In the genomic region with DNA sequence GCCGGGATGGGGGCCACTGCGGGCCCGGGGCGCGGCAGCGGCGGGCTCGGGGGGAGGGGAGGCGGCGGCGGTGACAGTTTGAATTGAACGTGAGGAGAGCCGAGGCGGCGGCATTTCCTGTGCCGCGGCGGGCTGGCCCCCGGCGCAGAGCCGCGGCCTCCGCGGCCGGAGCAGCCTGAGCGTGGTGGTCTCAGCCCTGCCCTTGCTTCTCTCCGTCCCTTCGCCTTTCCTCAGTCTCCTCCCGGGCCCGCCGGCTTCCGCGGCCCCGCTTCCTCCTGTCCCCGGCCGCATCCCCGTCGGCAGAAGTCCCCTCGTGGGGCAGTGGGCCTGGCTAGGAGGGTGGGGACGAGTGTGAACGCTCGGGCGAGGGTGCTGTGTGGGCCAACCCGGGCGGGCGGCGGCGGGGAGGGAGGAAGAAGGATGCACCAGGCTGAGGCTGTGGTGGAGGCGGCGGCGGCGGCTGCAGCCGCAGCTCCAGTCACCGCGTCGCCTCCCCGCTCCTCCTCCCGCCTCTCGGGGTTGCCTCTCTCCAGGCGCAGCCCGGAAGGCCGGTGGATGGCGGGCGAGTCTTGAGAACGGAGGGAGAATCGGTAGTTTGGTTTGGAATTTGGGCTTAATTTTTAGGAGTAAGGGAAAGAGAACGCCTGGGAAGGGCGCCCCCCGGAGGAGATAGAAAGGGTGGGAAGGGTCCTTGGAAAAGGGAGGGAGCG, we compare ENCODE assay signal across 8 cellular contexts. TPM values are rescaled to one million over a fixed set of nuclear protein-coding genes. Genes with fewer than 3 reads are reported as not detected.
DNase-seq lines count a peak whose midpoint lies in the region; ATAC-seq and TF ChIP-seq lines count a peak whose summit lies in the region.

No MANE protein-coding gene starts in this region.

- H2AK5ac ChIP-seq in mesenchymal stem cell (ENCODE audit: low read length, severe bottlenecking), result no peak overlapping the region

- peak overlapping the region; percentile 98 for H3K4me3 Mint-ChIP-seq in activated CD8-positive, alpha-beta T cell treated with anti-CD3 and anti-CD28 coated beads, Interleukin-2, amount 10 ng/mL, durations not matched to agents 7 days and 5 days

- peak overlapping the region; percentile 96 to 99 for H3K18ac ChIP-seq in mesenchymal stem cell (ENCODE audit: low read depth in 1 of 2, low read length in 2 of 2)

- H3K9ac ChIP-seq in mesenchymal stem cell (ENCODE audit: low read length), result peak overlapping the region; percentile 92

- POLR2A ChIA-PET in activated CD8-positive, alpha-beta T cell treated with anti-CD3 and anti-CD28 coated beads, Interleukin-2, amount 10 ng/mL, durations not matched to agents 7 days and 5 days (lab: Charles Lee), result interaction anchor here (0.7 to 5.8 kb wide), 20 partner anchors 8 to 485 kb away, joined by 3 to 132 read pairs (median 5); partner anchors contain the start of gene HERPUD2

- H3K4me2 ChIP-seq in mesenchymal stem cell (ENCODE audit: low read length, poor library complexity, severe bottlenecking), result peak overlapping the region; percentile 74

- peaks cover 6% of the 10 kb centered on the region for H3K4me1 ChIP-seq in mesenchymal stem cell (ENCODE audit: control insufficient read depth, insufficient read depth, low read depth, low read length)

- peak overlapping the region; percentile 20 to 99 for H3K23ac ChIP-seq in mesenchymal stem cell (ENCODE audit: low read length in 2 of 2)

- H2BK120ac ChIP-seq in mesenchymal stem cell (ENCODE audit: low read depth, low read length), result peak overlapping the region; percentile 94

- no peaks in the 10 kb centered on the region for H3K9me3 Mint-ChIP-seq in activated CD8-positive, alpha-beta T cell treated with anti-CD3 and anti-CD28 coated beads, Interleukin-2, amount 10 ng/mL, durations not matched to agents 7 days and 5 days (ENCODE audit: insufficient read depth)

- peak overlapping the region; percentile 99 for H3K27ac Mint-ChIP-seq in activated CD8-positive, alpha-beta T cell treated with anti-CD3 and anti-CD28 coated beads, Interleukin-2, amount 10 ng/mL, durations not matched to agents 7 days and 5 days

- 0% methylated on average over 38 of the region's 70 CpGs for WGBS in mesenchymal stem cell

- peak overlapping the region in 1 of 2 experiments; percentile 69 for H2BK12ac ChIP-seq in mesenchymal stem cell (ENCODE audit: low read length in 2 of 2)

- peak overlapping the region; percentile 95 for H2AFZ ChIP-seq in mesenchymal stem cell (ENCODE audit: low read depth, low read length)

- H3K14ac ChIP-seq in mesenchymal stem cell (ENCODE audit: low read length in 2 of 2), result peak overlapping the region; percentile 82 to 95

- H3K4me1 Mint-ChIP-seq in activated CD8-positive, alpha-beta T cell treated with anti-CD3 and anti-CD28 coated beads, Interleukin-2, amount 10 ng/mL, durations not matched to agents 7 days and 5 days (ENCODE audit: low read depth), result peaks cover 45% of the 10 kb centered on the region

- H3K27ac ChIP-seq in mesenchymal stem cell (ENCODE audit: low read length, poor library complexity, severe bottlenecking), result peak overlapping the region; percentile 88

- CTCF ChIA-PET in activated CD8-positive, alpha-beta T cell treated with anti-CD3 and anti-CD28 coated beads, Interleukin-2, amount 10 ng/mL, durations not matched to agents 7 days and 5 days (lab: Charles Lee), result interaction anchor here (0.7 to 2.7 kb wide), 18 partner anchors 10 to 164 kb away, joined by 3 to 15 read pairs (median 4); no protein-coding TSS in a partner anchor

- peak; percentile 39 for ATAC-seq in HG03432 (IDR thresholded peaks at IDR 0.05; ENCODE audit: unreplicated experiment)
- peak; percentile 49 for ATAC-seq in activated CD8-positive, alpha-beta T cell treated with anti-CD3 and anti-CD28 coated beads, Interleukin-2, amount 10 ng/mL, durations not matched to agents 7 days and 5 days

- H2BK15ac ChIP-seq in mesenchymal stem cell (ENCODE audit: low read depth, poor library complexity, severe bottlenecking), result peak overlapping the region; percentile 97

- peak; percentile 9 to 88 (median 73) for DNase-seq in C1 segment of cervical spinal cord (lab: John Stamatoyannopoulos, UW)
- peak; percentile 82 for DNase-seq in NCI-H82 (lab: John Stamatoyannopoulos, UW)
- peak; percentile 83 for DNase-seq in activated CD8-positive, alpha-beta T cell treated with anti-CD3 and anti-CD28 coated beads, Interleukin-2, amount 10 ng/mL, durations not matched to agents 7 days and 5 days
- peak; percentile 62 for DNase-seq in effector CD8-positive, alpha-beta T cell (lab: John Stamatoyannopoulos, UW)
- DNase-seq in mesenchymal stem cell, result peak; percentile 81
- DNase-seq in stimulated activated CD8-positive, alpha-beta memory T cell treated with anti-CD3 and anti-CD28 coated beads, Interleukin-12 subunit alpha, Interleukin-12 subunit beta, amount 100 ng/mL, for 4 hours (ENCODE audit: low read depth), result peak; percentile 65

- H3K4ac ChIP-seq in mesenchymal stem cell (ENCODE audit: low read depth in 1 of 2, low read length in 2 of 2), result peak overlapping the region; percentile 83 to 87

- no peaks in the 10 kb centered on the region for H3K9me3 ChIP-seq in mesenchymal stem cell (ENCODE audit: control insufficient read depth, low read length)

- H3K36me3 Mint-ChIP-seq in activated CD8-positive, alpha-beta T cell treated with anti-CD3 and anti-CD28 coated beads, Interleukin-2, amount 10 ng/mL, durations not matched to agents 7 days and 5 days (ENCODE audit: low read depth), result peaks cover 32% of the 10 kb centered on the region

- no peaks in the 10 kb centered on the region for H3K27me3 ChIP-seq in mesenchymal stem cell (ENCODE audit: control insufficient read depth in 1 of 2, insufficient read depth in 1 of 2, low read length in 2 of 2)

- peak overlapping the region; percentile 89 for H4K8ac ChIP-seq in mesenchymal stem cell (ENCODE audit: low read length)

- H3K27me3 Mint-ChIP-seq in activated CD8-positive, alpha-beta T cell treated with anti-CD3 and anti-CD28 coated beads, Interleukin-2, amount 10 ng/mL, durations not matched to agents 7 days and 5 days (ENCODE audit: low read depth), result peaks cover 2% of the 10 kb centered on the region

- peak overlapping the region; percentile 85 for H4K91ac ChIP-seq in mesenchymal stem cell (ENCODE audit: low read length)

- H3K79me1 ChIP-seq in mesenchymal stem cell (replicated peaks; ENCODE audit: low read length, poor library complexity, severe bottlenecking), result peaks cover 3% of the 10 kb centered on the region

- peak overlapping the region; percentile 83 to 88 for H3K4me3 ChIP-seq in mesenchymal stem cell (ENCODE audit: insufficient read depth in 1 of 2, low read depth in 1 of 2, low read length in 2 of 2)

- TF ChIP-seq POLR2A in GM19099 (IDR thresholded peaks at IDR 0.05; ENCODE audit: extremely low read depth, insufficient read length, low read depth), result peak; percentile 41

- no peaks in the 10 kb centered on the region for H3K36me3 ChIP-seq in mesenchymal stem cell (ENCODE audit: control insufficient read depth in 1 of 2, insufficient read depth in 2 of 2, low read depth in 1 of 2, low read length in 2 of 2)

- peak overlapping the region; percentile 90 for H2BK5ac ChIP-seq in mesenchymal stem cell (ENCODE audit: low read depth, low read length, poor library complexity, severe bottlenecking)

RNA-seq across cellular contexts. Expression of gene SEPTIN7, which starts 0.7 kb away (rescaled TPM):
- total RNA-seq in activated CD8-positive, alpha-beta T cell treated with anti-CD3 and anti-CD28 coated beads, Interleukin-2, amount 10 ng/mL, durations not matched to agents 7 days and 5 days, result 100 to 1,000 TPM; 269 to 272 TPM
- 250 TPM for polyA plus RNA-seq in mesenchymal stem cell (2013, experiment 1 of 2)
- 256 TPM for polyA plus RNA-seq in mesenchymal stem cell (2013, experiment 2 of 2)

Comparison
In these comparisons a context has a peak if more than half of its experiments do, and no peak if none do; other contexts are left out.
1. Peak in every context shown above with its lines: DNase-seq, ATAC-seq, H3K4me3 ChIP-seq and H3K27ac ChIP-seq.